13 cellular contexts compared by ENCODE assay signal in genomic region chr5:6504677-6505414, GRCh38. TPM values are rescaled to one million over a fixed set of nuclear protein-coding genes. Genes with fewer than 3 reads are reported as not detected.
DNase-seq lines count a peak whose midpoint lies in the region; ATAC-seq, FAIRE-seq and TF ChIP-seq lines count a peak whose summit lies in the region.
"Had no signal": no experiment of that assay in that cellular context is flagged by ENCODE, and none has a peak within 500 bp of the region (broad histone marks: within the 10 kb centered on the region; RNA-seq: fewer than 3 reads in every experiment).

No MANE protein-coding gene starts in this region.

- TF ChIP-seq CTCF in A673 (conservative IDR thresholded peaks at IDR 0.05; ENCODE audit: low read depth, low read length): no peak
- no peak for TF ChIP-seq CTCF in HFFc6 (IDR thresholded peaks at IDR 0.05)
- no peak for TF ChIP-seq CTCF in H1 (IDR thresholded peaks at IDR 0.05; ENCODE audit: control extremely low read depth in 1 of 3, insufficient read depth in 1 of 3, low read depth in 1 of 3, low read length in 3 of 3)
- TF ChIP-seq CTCF in spleen (IDR thresholded peaks at IDR 0.05 in 8 of 11, conservative IDR thresholded peaks at IDR 0.05 in 3 of 11): no peak

- H3K79me2 ChIP-seq in H1 (ENCODE audit: control insufficient read depth in 1 of 2, insufficient read depth in 2 of 2, low read length in 2 of 2): no peaks in the 10 kb centered on the region

- no peaks in the 10 kb centered on the region for H3K4me1 ChIP-seq in A673 (ENCODE audit: insufficient read depth, low read length, poor library complexity, severe bottlenecking)
- no peaks in the 10 kb centered on the region for H3K4me1 ChIP-seq in H1 (replicated peaks in 1 of 4; ENCODE audit: control insufficient read depth in 3 of 4, insufficient read depth in 4 of 4, low read length in 3 of 4)
- no peaks in the 10 kb centered on the region for H3K4me1 ChIP-seq in spleen

- TF ChIP-seq EP300 in H1 (IDR thresholded peaks at IDR 0.05; ENCODE audit: borderline replicate concordance in 1 of 2, low read depth in 2 of 2, low read length in 2 of 2): no peak

- intact Hi-C loops in A673 (cut with micrococcal nuclease; ENCODE audit: unreplicated experiment): no loop called here
- intact Hi-C loops in spleen (cut with DNase I; ENCODE audit: low total_unique reads): no loop called here

- no peak overlapping the region for H3K18ac ChIP-seq in H1 (ENCODE audit: extremely low read depth, low read length)

- DNase-seq in A673 (ENCODE audit: low spot score): peak; percentile 28
- DNase-seq in HFFc6: peak; percentile 1
- DNase-seq in NCI-H748 (lab: John Stamatoyannopoulos, UW; ENCODE audit: unreplicated experiment): peak; percentile 98
- no peak for DNase-seq in H1 (ENCODE audit: low read depth in 1 of 2, low spot score in 2 of 2)
- DNase-seq in activated CD4-positive, alpha-beta T cell treated with anti-CD3 and anti-CD28 coated beads for 4 hours: no peak
- no peak for DNase-seq in activated T-cell treated with anti-CD3 and anti-CD28 coated beads, Interleukin-2, amount 50 U/mL, for 72 hours
- DNase-seq in spleen: no peak
- DNase-seq: activated CD4-positive, alpha-beta T cell treated with anti-CD3 and anti-CD28 coated beads for 48 hours; NCI-H526 had no signal

- TF ChIP-seq POLR2A in H1 (IDR thresholded peaks at IDR 0.05; ENCODE audit: control extremely low read depth in 1 of 2, low read depth in 2 of 2, low read length in 2 of 2): no peak
- TF ChIP-seq POLR2A in spleen (IDR thresholded peaks at IDR 0.05): no peak

- no peaks in the 10 kb centered on the region for H3K27me3 ChIP-seq in A673 (replicated peaks; ENCODE audit: insufficient read depth, low read depth, low read length, poor library complexity)
- no peaks in the 10 kb centered on the region for H3K27me3 ChIP-seq in H1 (replicated peaks in 1 of 4; ENCODE audit: control insufficient read depth in 3 of 4, extremely low read depth in 1 of 4, insufficient read depth in 3 of 4, low read length in 3 of 4)
- H3K27me3 ChIP-seq in spleen (replicated peaks in 1 of 7): peaks cover 0 to 31% (median 0%) of the 10 kb centered on the region in 7 donors

- no peak overlapping the region for H2BK20ac ChIP-seq in H1 (ENCODE audit: low read length)

- no peak overlapping the region for H3K27ac ChIP-seq in A673 (ENCODE audit: low read depth, low read length, poor library complexity, severe bottlenecking)
- no peak overlapping the region; the same call in 1 of the 2 replicates for H3K27ac ChIP-seq in H1 (ENCODE audit: low read depth, low read length)
- no peak overlapping the region for H3K27ac ChIP-seq in spleen

- no peaks in the 10 kb centered on the region for H4K20me1 ChIP-seq in H1 (replicated peaks in 1 of 2; ENCODE audit: control insufficient read depth in 1 of 2, insufficient read depth in 2 of 2, low read length in 2 of 2)

- FAIRE-seq in H1 (lab: Jason Lieb, UNC): no peak

- no peak for ATAC-seq in activated T-cell treated with anti-CD3 and anti-CD28 coated beads, Interleukin-2, amount 50 U/mL, for 72 hours (replicated peaks in 1 of 2)
- no peak for ATAC-seq in GM21825 (IDR thresholded peaks at IDR 0.05; ENCODE audit: unreplicated experiment)
- ATAC-seq: stimulated activated memory B cell treated with anti-CD40 and anti-IgM and Interleukin-4, amounts not matched to agents 10 μg/mL and 1 μg/mL and 100 μg/mL, for 72 hours had no signal

- no peak overlapping the region for H4K91ac ChIP-seq in H1 (replicated peaks; ENCODE audit: insufficient read length, low read length)

- no peak overlapping the region for H3K9ac ChIP-seq in H1 (replicated peaks in 1 of 4; ENCODE audit: extremely low read depth in 1 of 4, low read depth in 3 of 4, low read length in 3 of 4)

- H4K8ac ChIP-seq in H1 (ENCODE audit: extremely low read depth, insufficient read depth, low read length): peak overlapping the region; percentile 1; the same call in 1 of the 2 replicates

- H3K4me1 Mint-ChIP-seq in HFFc6 (ENCODE audit: low read depth): no peaks in the 10 kb centered on the region
- no peaks in the 10 kb centered on the region for H3K4me1 Mint-ChIP-seq in activated T-cell treated with anti-CD3 and anti-CD28 coated beads, Interleukin-2, amount 50 U/mL, for 72 hours (ENCODE audit: low read depth)
- H3K4me1 Mint-ChIP-seq: CD14-positive monocyte; mesothelial cell of epicardium; stimulated activated memory B cell treated with anti-CD40 and anti-IgM and Interleukin-4, amounts not matched to agents 10 μg/mL and 1 μg/mL and 100 μg/mL, for 72 hours had no signal

- no peaks in the 10 kb centered on the region for H3K36me3 Mint-ChIP-seq in HFFc6 (ENCODE audit: low read depth)
- H3K36me3 Mint-ChIP-seq in activated T-cell treated with anti-CD3 and anti-CD28 coated beads, Interleukin-2, amount 50 U/mL, for 72 hours (ENCODE audit: insufficient read depth in 2 of 2): no peaks in the 10 kb centered on the region
- H3K36me3 Mint-ChIP-seq: CD14-positive monocyte; mesothelial cell of epicardium; stimulated activated memory B cell treated with anti-CD40 and anti-IgM and Interleukin-4, amounts not matched to agents 10 μg/mL and 1 μg/mL and 100 μg/mL, for 72 hours had no signal

- no peak for TF ChIP-seq RAD21 in H1 (IDR thresholded peaks at IDR 0.05 in 1 of 2, conservative IDR thresholded peaks at IDR 0.05 in 1 of 2; ENCODE audit: low read depth in 2 of 2, low read length in 2 of 2)

- CTCF ChIA-PET in A673 (lab: Charles Lee): no interaction called here
- CTCF ChIA-PET in H1 (lab: Charles Lee; ENCODE audit: partially characterized antibody): interaction anchor here (0.6 to 0.9 kb wide), 2 partner anchors 31 to 70 kb away, joined by 3 read pairs; no protein-coding TSS in a partner anchor

- H2BK15ac ChIP-seq in H1 (ENCODE audit: low read length): no peak overlapping the region

- peaks cover 3% of the 10 kb centered on the region; the same call in 1 of the 2 replicates for H3K23me2 ChIP-seq in H1 (ENCODE audit: low read depth, low read length)

- H3K4me2 ChIP-seq in H1 (ENCODE audit: insufficient read depth in 1 of 2, low read depth in 2 of 2, low read length in 2 of 2): no peak overlapping the region

- H3K9me3 ChIP-seq in A673 (ENCODE audit: low read depth, low read length, poor library complexity, severe bottlenecking): no peaks in the 10 kb centered on the region
- no peaks in the 10 kb centered on the region for H3K9me3 ChIP-seq in H1 (ENCODE audit: insufficient read depth in 2 of 2, low read depth in 1 of 2, low read length in 1 of 2)
- H3K9me3 ChIP-seq in spleen: peaks cover 0 to 10% (median 8%) of the 10 kb centered on the region in 8 donors

- H3K36me3 ChIP-seq in A673 (ENCODE audit: insufficient read depth, low read length, poor library complexity, severe bottlenecking): no peaks in the 10 kb centered on the region
- H3K36me3 ChIP-seq in H1 (ENCODE audit: control insufficient read depth in 2 of 4, insufficient read depth in 4 of 4, low read length in 3 of 4): no peaks in the 10 kb centered on the region
- H3K36me3 ChIP-seq in spleen: no peaks in the 10 kb centered on the region

- H3K27me3 Mint-ChIP-seq in HFFc6 (ENCODE audit: insufficient read depth): peaks cover 2% of the 10 kb centered on the region
- peaks cover 15% of the 10 kb centered on the region for H3K27me3 Mint-ChIP-seq in activated T-cell treated with anti-CD3 and anti-CD28 coated beads, Interleukin-2, amount 50 U/mL, for 72 hours (ENCODE audit: low read depth)

- H3K79me1 ChIP-seq in H1 (ENCODE audit: low read depth, low read length): no peaks in the 10 kb centered on the region

- WGBS in H1 (ENCODE audit: extremely low coverage in 1 of 2, insufficient coverage in 1 of 2, insufficient read length in 1 of 2, insufficient replicate concordance in 2 of 2, low coverage in 1 of 2, low lambda C conversion rate in 2 of 2, missing lambda C conversion rate in 1 of 2), 2 experiments: 87% methylated on average over 7 of the region's 8 CpGs; no CpG with 5 or more reads in 1 of the 2 experiments
- WGBS in spleen, 5 donors: 57 to 68% (median 59%) methylated on average over 7 to 8 of the region's 8 CpGs

- no peak overlapping the region for H3K4me3 Mint-ChIP-seq in HFFc6
- no peak overlapping the region for H3K4me3 Mint-ChIP-seq in activated T-cell treated with anti-CD3 and anti-CD28 coated beads, Interleukin-2, amount 50 U/mL, for 72 hours
- H3K4me3 Mint-ChIP-seq: CD14-positive monocyte; mesothelial cell of epicardium; stimulated activated memory B cell treated with anti-CD40 and anti-IgM and Interleukin-4, amounts not matched to agents 10 μg/mL and 1 μg/mL and 100 μg/mL, for 72 hours had no signal

- no peak overlapping the region for H3K23ac ChIP-seq in H1 (ENCODE audit: insufficient read length)

- H3K56ac ChIP-seq in H1 (replicated peaks; ENCODE audit: insufficient read length, low read depth, low read length): no peak overlapping the region

- H3K9me3 Mint-ChIP-seq in HFFc6: no peaks in the 10 kb centered on the region; the same call in 1 of the 2 replicates
- peaks cover 0 to 2% of the 10 kb centered on the region in 2 donors for H3K9me3 Mint-ChIP-seq in activated T-cell treated with anti-CD3 and anti-CD28 coated beads, Interleukin-2, amount 50 U/mL, for 72 hours

- BruUV-seq in A673 (replicated peaks; lab: Mats Ljungman, UMichigan): no TSS peak

- POLR2A ChIA-PET in A673 (lab: Charles Lee; ENCODE audit: low non-redundant PET): no interaction called here
- POLR2A ChIA-PET in H1 (lab: Charles Lee; ENCODE audit: partially characterized antibody): no interaction called here

- H3K4me3 ChIP-seq in A673 (ENCODE audit: low read depth, low read length, poor library complexity, severe bottlenecking): no peak overlapping the region
- no peak overlapping the region for H3K4me3 ChIP-seq in H1 (ENCODE audit: extremely low read depth in 1 of 4, insufficient read depth in 2 of 4, low read depth in 3 of 4, low read length in 4 of 4)
- H3K4me3 ChIP-seq in spleen: no peak overlapping the region

- no peak overlapping the region for H2BK12ac ChIP-seq in H1 (ENCODE audit: low read depth, low read length)

- no peak overlapping the region for H3K14ac ChIP-seq in H1 (ENCODE audit: insufficient read length)

- no peak overlapping the region for H3K4ac ChIP-seq in H1 (replicated peaks; ENCODE audit: insufficient read length, low read depth, low read length)

- H4K5ac ChIP-seq in H1 (ENCODE audit: insufficient read length, low read depth, low read length): no peak overlapping the region

- H2BK120ac ChIP-seq in H1 (replicated peaks; ENCODE audit: low read depth, low read length): no peak overlapping the region

- H2BK5ac ChIP-seq in H1 (ENCODE audit: low read depth, low read length): no peak overlapping the region

- H3K27ac Mint-ChIP-seq in HFFc6: no peak overlapping the region
- no peak overlapping the region for H3K27ac Mint-ChIP-seq in activated T-cell treated with anti-CD3 and anti-CD28 coated beads, Interleukin-2, amount 50 U/mL, for 72 hours
- H3K27ac Mint-ChIP-seq: CD14-positive monocyte; mesothelial cell of epicardium; stimulated activated memory B cell treated with anti-CD40 and anti-IgM and Interleukin-4, amounts not matched to agents 10 μg/mL and 1 μg/mL and 100 μg/mL, for 72 hours had no signal

- 0 out of 2 replicates have a peak overlapping the region, but pooled peaks have one; percentile 60 for H2AK5ac ChIP-seq in H1 (ENCODE audit: low read depth, low read length)

- H2AFZ ChIP-seq in H1 (ENCODE audit: low read length): no peak overlapping the region

RNA-seq across cellular contexts. Expression of gene UBE2QL1, which starts 56.2 kb away (rescaled TPM):
- total RNA-seq in A673 (2021): 0.74 and 2.6 TPM in 2 replicates
- not detected for total RNA-seq in HFFc6 (2021; fragmentation: NEBNext Ultra II Directional; extraction: Animal tissue kit (Norgen Biotek cat#: 25700))
- total RNA-seq in H1 (2021; fragmentation: NEBNext Ultra II Directional; extraction: Animal tissue kit (Norgen Biotek cat#: 25700)): 0.43 and 0.44 TPM in 2 replicates
- 0.65 and 0.72 TPM in 2 replicates for polyA plus RNA-seq in H1 (2011; rRNA removed)
- polyA plus RNA-seq in H1 (2011; cell fraction: cytosol; rRNA removed): 0.72 TPM
- polyA plus RNA-seq in H1 (2011; cell fraction: nucleus; rRNA removed): 0.78 TPM
- 0.43 to 0.56 TPM (median 0.51 TPM) in 4 replicates for polyA plus RNA-seq in H1 (2012, experiment 1 of 2)
- polyA plus RNA-seq in H1 (2012, experiment 2 of 2): 0.34 TPM
- polyA plus RNA-seq in H1 (2013, experiment 1 of 2): 0.22 TPM
- 0.18 TPM for polyA plus RNA-seq in H1 (2013, experiment 2 of 2)
- 0.46 and 0.66 TPM in 2 replicates for polyA minus RNA-seq in H1 (2011; rRNA and poly(A)+ RNA removed)
- polyA minus RNA-seq in H1 (2011; cell fraction: cytosol; rRNA and poly(A)+ RNA removed): 0.22 TPM
- polyA minus RNA-seq in H1 (2011; cell fraction: nucleus; rRNA and poly(A)+ RNA removed): 0.40 TPM
- total RNA-seq in activated T-cell treated with anti-CD3 and anti-CD28 coated beads, Interleukin-2, amount 50 U/mL, for 72 hours: under 1 TPM; 0.19 to 0.28 TPM
- total RNA-seq in spleen: under 1 TPM in 6 of 7 donors, not detected in 1; 0.15 to 0.77 (median 0.32) TPM
- under 1 TPM; 0.03 to 0.08 (median 0.04) TPM for polyA plus RNA-seq in spleen
- polyA plus RNA-seq: CD14-positive monocyte had no signal

Comparison
In these comparisons a context has a peak if more than half of its experiments do, and no peak if none do; other contexts are left out.
1. DNase-seq: peak in A673 (single experiment), HFFc6 (single experiment) and NCI-H748 (single experiment); none in H1 (0 of 2), activated CD4-positive, alpha-beta T cell treated with anti-CD3 and anti-CD28 coated beads for 4 hours (0 of 2), activated T-cell treated with anti-CD3 and anti-CD28 coated beads, Interleukin-2, amount 50 U/mL, for 72 hours (0 of 2) and spleen (single experiment).